In the genomic region with DNA sequence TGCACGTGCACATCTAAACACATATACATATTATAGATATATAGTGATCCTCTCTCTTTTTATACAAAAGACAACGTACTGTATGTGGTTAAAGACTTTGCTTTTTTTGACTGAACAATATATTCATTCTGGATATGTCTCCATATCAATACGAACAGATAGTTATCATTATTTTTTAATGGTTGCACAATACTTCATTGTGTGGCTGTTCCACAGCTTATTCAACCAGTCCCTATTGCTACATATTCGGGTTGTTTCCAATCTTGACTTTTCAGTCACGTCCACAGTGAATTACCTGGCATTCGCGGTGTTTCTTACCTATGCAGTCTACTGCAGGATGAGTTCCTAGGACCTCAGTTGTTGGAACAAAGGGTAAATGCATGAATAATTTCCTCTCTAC, we compare ENCODE assay signal across 6 cellular contexts. TPM values are rescaled to one million over a fixed set of nuclear protein-coding genes. Genes with fewer than 3 reads are reported as not detected.
"Had no signal": no experiment of that assay in that cellular context is flagged by ENCODE, and none has a peak within 500 bp of the region (broad histone marks: within the 10 kb centered on the region; RNA-seq: fewer than 3 reads in every experiment).

No MANE protein-coding gene starts in this region.

- H3K9ac ChIP-seq: KMS-11 had no signal

- FAIRE-seq: HTR-8/SVneo had no signal

- H3K4me2 ChIP-seq: KMS-11 had no signal

- H3K27ac ChIP-seq: HL-60, KMS-11 had no signal

- DNase-seq: KBM-7, KG1 had no signal

RNA-seq across cellular contexts. Expression of a gene that starts 53.1 kb away (rescaled TPM):
- polyA plus RNA-seq: IgD-negative memory B cell had no signal
